In the genomic region with DNA sequence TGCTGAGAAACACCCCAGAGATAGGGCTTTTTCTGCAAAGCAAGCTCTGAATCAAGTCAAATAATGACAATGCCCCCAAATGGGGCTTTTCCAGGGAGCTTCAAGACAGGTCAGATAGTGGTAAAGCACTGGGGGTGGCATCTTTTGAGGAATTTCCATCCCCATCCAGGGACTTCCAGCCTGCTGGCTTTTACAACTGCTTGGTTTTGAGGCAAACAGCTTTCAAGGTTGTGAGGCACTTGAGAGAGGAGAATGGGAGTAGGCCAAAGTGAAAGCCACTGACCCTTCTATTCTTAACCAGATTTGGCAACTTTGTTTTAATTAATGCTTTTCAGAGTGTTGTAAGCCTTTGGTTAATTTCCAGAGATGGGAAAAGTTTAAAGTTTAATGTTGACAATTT, we compare ENCODE assay signal across 16 cellular contexts.
DNase-seq lines count a peak whose midpoint lies in the region; ATAC-seq, FAIRE-seq and TF ChIP-seq lines count a peak whose summit lies in the region.
"Had no signal": no experiment of that assay in that cellular context is flagged by ENCODE, and none has a peak within 500 bp of the region (broad histone marks: within the 10 kb centered on the region; RNA-seq: fewer than 3 reads in every experiment).

No MANE protein-coding gene starts in this region.

- no peak overlapping the region for H2BK15ac ChIP-seq in neuronal stem cell (ENCODE audit: low read length)

- H3K4ac ChIP-seq in neuronal stem cell (ENCODE audit: low read length): no peak overlapping the region

- no peak overlapping the region for H4K91ac ChIP-seq in neuronal stem cell (ENCODE audit: low read depth, low read length, poor library complexity)

- H2AFZ ChIP-seq in neuronal stem cell (ENCODE audit: low read length): peak overlapping the region; percentile 76

- no peak overlapping the region for H2BK12ac ChIP-seq in neuronal stem cell (ENCODE audit: low read length)

- H3K9me3 Mint-ChIP-seq in WTC11: peaks cover 37% of the 10 kb centered on the region

- no peak overlapping the region for H4K8ac ChIP-seq in neuronal stem cell (ENCODE audit: low read depth, low read length)

- peaks cover 9% of the 10 kb centered on the region for H3K4me1 Mint-ChIP-seq in WTC11
- H3K4me1 Mint-ChIP-seq: B cell had no signal

- no peaks in the 10 kb centered on the region for H3K27me3 Mint-ChIP-seq in WTC11 (ENCODE audit: low read depth)
- H3K27me3 Mint-ChIP-seq: B cell had no signal

- H3K18ac ChIP-seq in neuronal stem cell (ENCODE audit: low read length): no peak overlapping the region

- H3K4me3 Mint-ChIP-seq in WTC11: no peak overlapping the region
- H3K4me3 Mint-ChIP-seq: B cell; CD8-positive, alpha-beta T cell had no signal

- H3K23ac ChIP-seq in neuronal stem cell (ENCODE audit: low read depth, low read length, poor library complexity): no peak overlapping the region

- no peaks in the 10 kb centered on the region for H3K79me1 ChIP-seq in neuronal stem cell (ENCODE audit: low read depth, low read length)

- H3K9ac ChIP-seq in HUES48 (ENCODE audit: low read depth, low read length): no peak overlapping the region
- H3K9ac ChIP-seq in neuronal stem cell (ENCODE audit: low read depth, low read length, poor library complexity): no peak overlapping the region
- H3K9ac ChIP-seq: BLaER1 treated with 17β-estradiol and CSF1 and Interleukin-3, amounts not matched to agents 10 nM and 100 nM had no signal

- FAIRE-seq in H54 (lab: Jason Lieb, UNC): no peak
- FAIRE-seq: K562 had no signal

- POLR2A ChIA-PET in WTC11 (lab: Charles Lee): no interaction called here

- CTCF ChIA-PET in WTC11 (lab: Charles Lee): no interaction called here

- H3K36me3 ChIP-seq in HUES48 (ENCODE audit: control insufficient read depth, insufficient read depth, low read length) (no peaks in the 10 kb centered on the region), iPS DF 6.9 (ENCODE audit: control insufficient read depth, insufficient read depth, low read length) (no peaks in the 10 kb centered on the region), neuronal stem cell (replicated peaks in 1 of 2; ENCODE audit: control insufficient read depth in 2 of 2, insufficient read depth in 2 of 2, low read length in 2 of 2) (no peaks in the 10 kb centered on the region)
- H3K36me3 ChIP-seq: BLaER1 treated with 17β-estradiol and CSF1 and Interleukin-3, amounts not matched to agents 10 nM and 100 nM had no signal

- H3K27me3 ChIP-seq in HUES48 (ENCODE audit: control insufficient read depth, insufficient read depth, low read length) (no peaks in the 10 kb centered on the region), iPS DF 6.9 (ENCODE audit: control insufficient read depth, insufficient read depth, low read length) (no peaks in the 10 kb centered on the region), neuronal stem cell (ENCODE audit: control insufficient read depth in 3 of 3, insufficient read depth in 3 of 3, low read depth in 1 of 3, low read length in 3 of 3) (no peaks in the 10 kb centered on the region)
- H3K27me3 ChIP-seq: BLaER1 treated with 17β-estradiol and CSF1 and Interleukin-3, amounts not matched to agents 10 nM and 100 nM had no signal

- H3K4me3 ChIP-seq in HUES48 (ENCODE audit: low read depth, low read length) (no peak overlapping the region), iPS DF 6.9 (ENCODE audit: low read length) (no peak overlapping the region), neuronal stem cell (ENCODE audit: low read length in 2 of 2) (no peak overlapping the region)
- H3K4me3 ChIP-seq: BLaER1 treated with 17β-estradiol and CSF1 and Interleukin-3, amounts not matched to agents 10 nM and 100 nM; K562 had no signal

- no peaks in the 10 kb centered on the region for H3K9me3 ChIP-seq in HUES48 (ENCODE audit: control insufficient read depth, insufficient read depth, low read length)
- H3K9me3 ChIP-seq in iPS DF 6.9 (ENCODE audit: control insufficient read depth, insufficient read depth, low read length): no peaks in the 10 kb centered on the region
- H3K9me3 ChIP-seq in neuronal stem cell (replicated peaks in 1 of 2; ENCODE audit: control insufficient read depth in 2 of 2, insufficient read depth in 1 of 2, low read depth in 1 of 2, low read length in 2 of 2): no peaks in the 10 kb centered on the region

- H3K14ac ChIP-seq in neuronal stem cell (ENCODE audit: low read length): no peak overlapping the region

- H3K27ac ChIP-seq in HUES48 (ENCODE audit: low read depth, low read length) (peak overlapping the region; percentile 45), iPS DF 6.9 (ENCODE audit: low read length) (no peak overlapping the region), neuronal stem cell (replicated peaks; ENCODE audit: low read length) (no peak overlapping the region)
- H3K27ac ChIP-seq: BLaER1 treated with 17β-estradiol and CSF1 and Interleukin-3, amounts not matched to agents 10 nM and 100 nM had no signal

- no peak overlapping the region; the same call in 1 of the 2 replicates for H3K27ac Mint-ChIP-seq in WTC11
- H3K27ac Mint-ChIP-seq: B cell; CD8-positive, alpha-beta T cell had no signal

- peak; percentile 11 for DNase-seq in WTC11 (ENCODE audit: low spot score)
- peak; percentile 16 for DNase-seq in iPS DF 6.9 (ENCODE audit: low read depth, low spot score)
- no peak for DNase-seq in neuronal stem cell (ENCODE audit: low spot score)
- no peak for DNase-seq in NCI-H82 treated with DMSO at 0.1 percent for 48 hours (lab: John Stamatoyannopoulos, UW; ENCODE audit: unreplicated experiment)
- no peak for DNase-seq in NCI-H446 treated with DMSO at 0.1 percent for 48 hours (lab: John Stamatoyannopoulos, UW)
- DNase-seq in H54 (ENCODE audit: insufficient read length, low spot score): no peak
- DNase-seq: Calu3; CD8-positive, alpha-beta T cell; DMS79 treated with DMSO at 0.1 percent for 48 hours; GF-D8; IMR-90 had no signal

- no peak overlapping the region for H2BK5ac ChIP-seq in neuronal stem cell (ENCODE audit: low read length)

- no peak overlapping the region for H2AK5ac ChIP-seq in neuronal stem cell (ENCODE audit: low read depth, low read length)

- H3K36me3 Mint-ChIP-seq in WTC11: peaks cover 25% of the 10 kb centered on the region
- H3K36me3 Mint-ChIP-seq: CD8-positive, alpha-beta T cell had no signal

- no peak overlapping the region for H2BK120ac ChIP-seq in neuronal stem cell (ENCODE audit: low read depth, low read length)

- H3K4me2 ChIP-seq in neuronal stem cell (ENCODE audit: insufficient read depth, low read length, poor library complexity, severe bottlenecking): no peak overlapping the region
- H3K4me2 ChIP-seq: BLaER1 treated with 17β-estradiol and CSF1 and Interleukin-3, amounts not matched to agents 10 nM and 100 nM had no signal

- ATAC-seq in WTC11: peak; percentile 84
- no peak for ATAC-seq in HG03520 (IDR thresholded peaks at IDR 0.05; ENCODE audit: unreplicated experiment)
- ATAC-seq: CD8-positive, alpha-beta T cell; K562 had no signal

- H3K4me1 ChIP-seq in HUES48 (ENCODE audit: control insufficient read depth, insufficient read depth, low read length) (peaks cover 6% of the 10 kb centered on the region; the same call in 1 of the 2 replicates), iPS DF 6.9 (ENCODE audit: control insufficient read depth, insufficient read depth, low read length) (no peaks in the 10 kb centered on the region), neuronal stem cell (ENCODE audit: control insufficient read depth in 2 of 2, insufficient read depth in 1 of 2, low read depth in 1 of 2, low read length in 2 of 2) (no peaks in the 10 kb centered on the region)
- H3K4me1 ChIP-seq: BLaER1 treated with 17β-estradiol and CSF1 and Interleukin-3, amounts not matched to agents 10 nM and 100 nM had no signal

- no peak for TF ChIP-seq CTCF in WTC11 (IDR thresholded peaks at IDR 0.05)

- no peak for TF ChIP-seq POLR2A in H54 (IDR thresholded peaks at IDR 0.05; ENCODE audit: low read depth, low read length)

TF ChIP-seq in WTC11, 78 proteins besides CTCF, POLR2A, EP300 and RAD21:
- TF ChIP-seq HMGA2 (CRISPR knock-in tag; IDR thresholded peaks at IDR 0.05) (no peak), NR1H2 (CRISPR knock-in tag; IDR thresholded peaks at IDR 0.05) (no peak)

Comparison
In these comparisons a context has a peak if more than half of its experiments do, and no peak if none do; other contexts are left out.
1. DNase-seq: peak in WTC11 (single experiment) and iPS DF 6.9 (single experiment); none in neuronal stem cell (single experiment), NCI-H82 treated with DMSO at 0.1 percent for 48 hours (single experiment), NCI-H446 treated with DMSO at 0.1 percent for 48 hours (single experiment) and H54 (single experiment).